In the genomic region with DNA sequence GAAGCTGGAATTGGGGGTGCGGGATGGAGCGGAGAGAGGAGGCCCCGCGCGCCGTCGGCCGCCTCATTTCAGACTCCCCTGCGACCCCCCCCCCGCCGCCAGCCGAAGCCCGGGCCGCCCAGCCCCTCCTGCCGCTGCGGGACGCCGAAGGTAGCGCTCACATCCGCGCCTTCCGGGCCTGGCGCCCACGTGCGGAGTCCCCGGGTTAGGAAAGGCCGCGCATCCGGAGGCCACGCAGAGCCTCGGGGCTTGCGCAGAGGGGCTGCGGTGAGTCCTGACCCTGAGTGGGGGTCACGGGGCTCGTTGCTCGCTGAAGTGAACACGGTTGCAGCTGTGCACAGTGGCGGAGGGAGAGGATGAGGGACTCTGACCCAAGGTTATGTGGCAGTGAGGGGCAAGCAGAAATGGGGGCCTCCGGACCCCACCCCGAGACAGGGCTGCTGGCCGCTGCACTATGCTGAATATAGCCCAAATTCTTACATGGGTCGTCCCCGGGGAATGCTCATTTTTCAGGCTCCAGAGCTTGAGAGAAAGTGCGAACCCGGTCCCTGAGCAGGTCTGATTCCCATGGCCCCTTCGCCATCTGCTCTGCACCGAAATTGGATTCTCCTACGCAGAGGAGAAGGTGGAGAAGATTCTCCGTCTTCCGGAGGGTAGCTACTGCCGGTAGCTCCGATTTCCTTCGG, we compare ENCODE assay signal across 1 cellular context.
TF ChIP-seq lines count a peak whose summit lies in the region.

No MANE protein-coding gene starts in this region.

TF ChIP-seq in K562, 482 proteins besides CTCF, POLR2A, EP300 and RAD21 (continued from another document and continues in another):
- TF ChIP-seq TFAP4 (CRISPR knock-in tag; IDR thresholded peaks at IDR 0.05; ENCODE audit: borderline replicate concordance) (peak; percentile 66; the same call in 1 of the 2 replicates), NFIC (IDR thresholded peaks at IDR 0.05) (no peak), ZNF12 (CRISPR knock-in tag; IDR thresholded peaks at IDR 0.05) (no peak), ETS2 (tag; IDR thresholded peaks at IDR 0.05; ENCODE audit: borderline replicate concordance, poor library complexity, severe bottlenecking) (no peak), TBL1XR1 (IDR thresholded peaks at IDR 0.05; ENCODE audit: low read length in 2 of 2) (no peak), RFX5 (IDR thresholded peaks at IDR 0.05; ENCODE audit: low read depth, low read length) (no peak), FOXA3 (CRISPR knock-in tag; conservative IDR thresholded peaks at IDR 0.05 in 1 of 2, IDR thresholded peaks at IDR 0.05 in 1 of 2) (no peak; a peak in 2 of 4 replicates), ZNF124 (CRISPR knock-in tag; IDR thresholded peaks at IDR 0.05) (no peak), RREB1 (CRISPR knock-in tag; IDR thresholded peaks at IDR 0.05) (no peak), ZNF398 (CRISPR knock-in tag; IDR thresholded peaks at IDR 0.05) (no peak), NR2F6 (CRISPR knock-in tag; IDR thresholded peaks at IDR 0.05) (no peak), DEAF1 (CRISPR knock-in tag; IDR thresholded peaks at IDR 0.05) (no peak), ZNF3 (CRISPR knock-in tag; IDR thresholded peaks at IDR 0.05) (no peak), CHD4 (IDR thresholded peaks at IDR 0.05; ENCODE audit: insufficient read depth, insufficient replicate concordance, low read depth, low read length, poor library complexity, severe bottlenecking) (no peak), NFIX (CRISPR knock-in tag; IDR thresholded peaks at IDR 0.05; ENCODE audit: low read depth) (no peak), TAF7 (tag; IDR thresholded peaks at IDR 0.05) (no peak), ZNF134 (CRISPR knock-in tag; conservative IDR thresholded peaks at IDR 0.05) (no peak), CXXC5 (CRISPR knock-in tag; IDR thresholded peaks at IDR 0.05) (0 out of 2 replicates have a peak, but pooled peaks have one; percentile 53), HDGF (IDR thresholded peaks at IDR 0.05) (no peak), GABPB2 (CRISPR knock-in tag; conservative IDR thresholded peaks at IDR 0.05) (no peak), FOXK1 (CRISPR knock-in tag; IDR thresholded peaks at IDR 0.05; ENCODE audit: borderline replicate concordance) (peak; percentile 77; the same call in 1 of the 2 replicates), KAT2B (IDR thresholded peaks at IDR 0.05; ENCODE audit: low read depth, low read length) (no peak), PML (IDR thresholded peaks at IDR 0.05; ENCODE audit: low read length) (0 out of 2 replicates have a peak, but pooled peaks have one; percentile 37), FIP1L1 (IDR thresholded peaks at IDR 0.05; ENCODE audit: low read depth, low read length, poor library complexity, severe bottlenecking) (no peak), CTBP1 (IDR thresholded peaks at IDR 0.05; ENCODE audit: borderline replicate concordance) (no peak), ID3 (CRISPR knock-in tag; IDR thresholded peaks at IDR 0.05) (no peak), ID3 (tag; IDR thresholded peaks at IDR 0.05) (no peak), C11orf30 (IDR thresholded peaks at IDR 0.05; ENCODE audit: low read depth) (no peak), ATF7 (IDR thresholded peaks at IDR 0.05) (no peak)
- TF ChIP-seq, protein P1, sequence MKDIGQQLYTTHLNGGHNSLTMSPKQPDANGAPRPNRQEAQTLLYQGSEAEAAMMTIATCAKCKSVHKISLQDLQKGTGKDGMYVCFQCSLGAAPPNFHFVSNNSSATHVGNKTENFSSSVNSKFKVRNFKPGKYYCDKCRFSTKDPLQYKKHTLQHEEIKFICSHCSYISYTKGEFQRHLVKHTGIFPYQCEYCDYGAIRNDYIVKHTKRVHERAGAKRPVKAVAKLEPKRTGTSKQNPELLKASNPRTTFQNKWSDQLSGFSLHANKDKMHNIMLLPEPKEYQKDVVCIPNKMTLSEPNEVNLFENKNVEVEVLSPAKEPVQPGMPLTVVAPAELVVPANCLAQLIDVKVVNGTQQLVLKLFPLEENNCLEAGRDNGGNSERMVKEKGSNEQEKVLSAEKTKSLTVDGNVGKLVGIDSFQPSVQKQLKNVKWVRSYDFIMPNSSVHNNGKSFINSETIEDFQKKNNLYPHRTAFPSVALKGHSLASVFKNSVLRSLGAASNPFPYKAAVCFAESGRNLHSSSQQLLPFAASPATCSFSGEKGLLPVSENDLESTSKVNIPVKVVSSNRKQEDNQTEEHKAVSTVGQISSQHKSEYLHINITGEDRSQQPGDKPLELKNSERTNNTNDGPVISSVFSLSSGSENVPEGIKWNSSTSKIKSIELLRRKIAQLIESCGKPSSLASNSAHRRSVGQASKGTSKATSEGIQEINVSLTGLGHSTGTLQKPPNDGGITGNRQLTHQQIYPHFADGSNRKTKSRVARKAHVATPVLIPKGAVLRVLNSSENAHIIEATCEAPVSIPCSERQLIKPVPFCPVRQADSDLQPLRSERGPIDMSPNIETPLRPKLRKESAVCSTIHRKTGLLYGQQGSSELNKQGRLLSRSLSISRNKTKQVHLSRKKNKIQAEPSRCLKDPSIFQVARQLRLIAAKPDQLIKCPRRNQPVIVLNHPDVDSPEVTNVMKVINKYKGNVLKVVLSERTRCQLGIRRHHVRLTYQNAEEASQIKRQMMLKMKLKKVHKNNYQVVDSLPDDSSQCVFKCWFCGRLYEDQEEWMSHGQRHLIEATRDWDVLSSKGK (CRISPR knock-in tag; IDR thresholded peaks at IDR 0.05): no peak
- TF ChIP-seq, protein P2, sequence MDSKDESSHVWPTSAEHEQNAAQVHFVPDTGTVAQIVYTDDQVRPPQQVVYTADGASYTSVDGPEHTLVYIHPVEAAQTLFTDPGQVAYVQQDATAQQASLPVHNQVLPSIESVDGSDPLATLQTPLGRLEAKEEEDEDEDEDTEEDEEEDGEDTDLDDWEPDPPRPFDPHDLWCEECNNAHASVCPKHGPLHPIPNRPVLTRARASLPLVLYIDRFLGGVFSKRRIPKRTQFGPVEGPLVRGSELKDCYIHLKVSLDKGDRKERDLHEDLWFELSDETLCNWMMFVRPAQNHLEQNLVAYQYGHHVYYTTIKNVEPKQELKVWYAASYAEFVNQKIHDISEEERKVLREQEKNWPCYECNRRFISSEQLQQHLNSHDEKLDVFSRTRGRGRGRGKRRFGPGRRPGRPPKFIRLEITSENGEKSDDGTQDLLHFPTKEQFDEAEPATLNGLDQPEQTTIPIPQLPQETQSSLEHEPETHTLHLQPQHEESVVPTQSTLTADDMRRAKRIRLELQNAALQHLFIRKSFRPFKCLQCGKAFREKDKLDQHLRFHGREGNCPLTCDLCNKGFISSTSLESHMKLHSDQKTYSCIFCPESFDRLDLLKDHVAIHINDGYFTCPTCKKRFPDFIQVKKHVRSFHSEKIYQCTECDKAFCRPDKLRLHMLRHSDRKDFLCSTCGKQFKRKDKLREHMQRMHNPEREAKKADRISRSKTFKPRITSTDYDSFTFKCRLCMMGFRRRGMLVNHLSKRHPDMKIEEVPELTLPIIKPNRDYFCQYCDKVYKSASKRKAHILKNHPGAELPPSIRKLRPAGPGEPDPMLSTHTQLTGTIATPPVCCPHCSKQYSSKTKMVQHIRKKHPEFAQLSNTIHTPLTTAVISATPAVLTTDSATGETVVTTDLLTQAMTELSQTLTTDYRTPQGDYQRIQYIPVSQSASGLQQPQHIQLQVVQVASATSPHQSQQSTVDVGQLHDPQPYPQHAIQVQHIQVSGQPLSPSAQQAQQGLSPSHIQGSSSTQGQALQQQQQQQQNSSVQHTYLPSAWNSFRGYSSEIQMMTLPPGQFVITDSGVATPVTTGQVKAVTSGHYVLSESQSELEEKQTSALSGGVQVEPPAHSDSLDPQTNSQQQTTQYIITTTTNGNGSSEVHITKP (IDR thresholded peaks at IDR 0.05; ENCODE audit: partially characterized antibody): peak; percentile 18
- TF ChIP-seq, protein P3, sequence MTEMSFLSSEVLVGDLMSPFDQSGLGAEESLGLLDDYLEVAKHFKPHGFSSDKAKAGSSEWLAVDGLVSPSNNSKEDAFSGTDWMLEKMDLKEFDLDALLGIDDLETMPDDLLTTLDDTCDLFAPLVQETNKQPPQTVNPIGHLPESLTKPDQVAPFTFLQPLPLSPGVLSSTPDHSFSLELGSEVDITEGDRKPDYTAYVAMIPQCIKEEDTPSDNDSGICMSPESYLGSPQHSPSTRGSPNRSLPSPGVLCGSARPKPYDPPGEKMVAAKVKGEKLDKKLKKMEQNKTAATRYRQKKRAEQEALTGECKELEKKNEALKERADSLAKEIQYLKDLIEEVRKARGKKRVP (CRISPR knock-in tag; IDR thresholded peaks at IDR 0.05): no peak
- TF ChIP-seq, protein P4, sequence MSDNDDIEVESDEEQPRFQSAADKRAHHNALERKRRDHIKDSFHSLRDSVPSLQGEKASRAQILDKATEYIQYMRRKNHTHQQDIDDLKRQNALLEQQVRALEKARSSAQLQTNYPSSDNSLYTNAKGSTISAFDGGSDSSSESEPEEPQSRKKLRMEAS (CRISPR knock-in tag; IDR thresholded peaks at IDR 0.05): peak; percentile 96
- TF ChIP-seq, protein P5, sequence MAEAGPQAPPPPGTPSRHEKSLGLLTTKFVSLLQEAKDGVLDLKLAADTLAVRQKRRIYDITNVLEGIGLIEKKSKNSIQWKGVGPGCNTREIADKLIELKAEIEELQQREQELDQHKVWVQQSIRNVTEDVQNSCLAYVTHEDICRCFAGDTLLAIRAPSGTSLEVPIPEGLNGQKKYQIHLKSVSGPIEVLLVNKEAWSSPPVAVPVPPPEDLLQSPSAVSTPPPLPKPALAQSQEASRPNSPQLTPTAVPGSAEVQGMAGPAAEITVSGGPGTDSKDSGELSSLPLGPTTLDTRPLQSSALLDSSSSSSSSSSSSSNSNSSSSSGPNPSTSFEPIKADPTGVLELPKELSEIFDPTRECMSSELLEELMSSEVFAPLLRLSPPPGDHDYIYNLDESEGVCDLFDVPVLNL (CRISPR knock-in tag; IDR thresholded peaks at IDR 0.05; ENCODE audit: low read depth): 0 out of 2 replicates have a peak, but pooled peaks have one; percentile 56
